In genomic region chr13:30617315-30618185, GRCh38 we compare ENCODE assay signal across 1 cellular context.
TF ChIP-seq lines count a peak whose summit lies in the region.

Gene USPL1 (plus strand): TSS chr13:30617920. CDS start chr13:30621141, 3,221 bp downstream.

TF ChIP-seq in HepG2, 621 proteins besides CTCF, POLR2A, EP300 and RAD21 (continued from another document and continues in another):
- TF ChIP-seq ZNF431 (CRISPR knock-in tag; IDR thresholded peaks at IDR 0.05; ENCODE audit: borderline replicate concordance, low read depth) = peak; percentile 88
- peak; percentile 87 for TF ChIP-seq ZMYM2 (CRISPR knock-in tag; IDR thresholded peaks at IDR 0.05)
- no peak; the same call in 1 of the 2 replicates for TF ChIP-seq NR2F2 (IDR thresholded peaks at IDR 0.05; ENCODE audit: borderline replicate concordance, low read depth)
- peak; percentile 93 for TF ChIP-seq ZNF737 (CRISPR knock-in tag; IDR thresholded peaks at IDR 0.05; ENCODE audit: borderline replicate concordance)
- peak; percentile 88 for TF ChIP-seq ESRRA (CRISPR knock-in tag; IDR thresholded peaks at IDR 0.05; ENCODE audit: low read depth)
- TF ChIP-seq RFXAP (CRISPR knock-in tag; IDR thresholded peaks at IDR 0.05; ENCODE audit: borderline replicate concordance) = peak; percentile 96
- peak; percentile 35; the same call in 1 of the 2 replicates for TF ChIP-seq HNF1A (IDR thresholded peaks at IDR 0.05; ENCODE audit: low read depth)
- TF ChIP-seq HNF1A (CRISPR knock-in tag; IDR thresholded peaks at IDR 0.05; ENCODE audit: borderline replicate concordance) = peak; percentile 94
- TF ChIP-seq ZNF326 (CRISPR knock-in tag; IDR thresholded peaks at IDR 0.05; ENCODE audit: borderline replicate concordance) = no peak
- peak; percentile 75; the same call in 1 of the 2 replicates for TF ChIP-seq ZSCAN22 (CRISPR knock-in tag; IDR thresholded peaks at IDR 0.05)
- peak; percentile 73; the same call in 1 of the 2 replicates for TF ChIP-seq MLXIP (CRISPR knock-in tag; IDR thresholded peaks at IDR 0.05; ENCODE audit: borderline replicate concordance)
- TF ChIP-seq SP2 (CRISPR knock-in tag; IDR thresholded peaks at IDR 0.05) = peak; percentile 71
- peak; percentile 93; the same call in 1 of the 2 replicates for TF ChIP-seq ZNF354B (CRISPR knock-in tag; IDR thresholded peaks at IDR 0.05)
- TF ChIP-seq ZBTB7A (CRISPR knock-in tag; IDR thresholded peaks at IDR 0.05) = peak; percentile 52; the same call in 1 of the 2 replicates
- peak; percentile 72; the same call in 1 of the 2 replicates for TF ChIP-seq ZNF143 (CRISPR knock-in tag; IDR thresholded peaks at IDR 0.05)
- peak; percentile 97 for TF ChIP-seq HNRNPLL (IDR thresholded peaks at IDR 0.05; ENCODE audit: low read depth, low read length, poor library complexity, severe bottlenecking)
- TF ChIP-seq SRSF4 (IDR thresholded peaks at IDR 0.05; ENCODE audit: low read depth, low read length, poor library complexity, severe bottlenecking) = no peak
- TF ChIP-seq AGO1 (IDR thresholded peaks at IDR 0.05; ENCODE audit: low read depth, low read length, poor library complexity, severe bottlenecking) = no peak
- TF ChIP-seq RERE (CRISPR knock-in tag; IDR thresholded peaks at IDR 0.05; ENCODE audit: low read depth) = peak; percentile 78; the same call in 1 of the 2 replicates
- TF ChIP-seq ZNF251 (CRISPR knock-in tag; IDR thresholded peaks at IDR 0.05) = peak; percentile 92; the same call in 1 of the 2 replicates
- TF ChIP-seq ZNF639 (CRISPR knock-in tag; conservative IDR thresholded peaks at IDR 0.05) = peak; percentile 96
- peak; percentile 77 for TF ChIP-seq ETV6 (CRISPR knock-in tag; conservative IDR thresholded peaks at IDR 0.05)
- peak; percentile 94 for TF ChIP-seq HOXA9 (CRISPR knock-in tag; IDR thresholded peaks at IDR 0.05; ENCODE audit: borderline replicate concordance)
- peak; percentile 64 for TF ChIP-seq ZNF777 (CRISPR knock-in tag; IDR thresholded peaks at IDR 0.05)
- no peak for TF ChIP-seq FLYWCH1 (CRISPR knock-in tag; IDR thresholded peaks at IDR 0.05)
- peak; percentile 98 for TF ChIP-seq PHF20 (CRISPR knock-in tag; IDR thresholded peaks at IDR 0.05)
- TF ChIP-seq NRL (CRISPR knock-in tag; IDR thresholded peaks at IDR 0.05; ENCODE audit: borderline replicate concordance) = peak; percentile 85
- peak; percentile 92; the same call in 1 of the 2 replicates for TF ChIP-seq KAT7 (CRISPR knock-in tag; IDR thresholded peaks at IDR 0.05; ENCODE audit: borderline replicate concordance)
- peak; percentile 95 for TF ChIP-seq ZNF883 (CRISPR knock-in tag; IDR thresholded peaks at IDR 0.05; ENCODE audit: not compliant biosample characterization)
- TF ChIP-seq E2F1 (CRISPR knock-in tag; IDR thresholded peaks at IDR 0.05) = peak; percentile 86
- no peak for TF ChIP-seq ZNF775 (CRISPR knock-in tag; IDR thresholded peaks at IDR 0.05; ENCODE audit: borderline replicate concordance)
- no peak; the same call in 1 of the 2 replicates for TF ChIP-seq ZNF333 (CRISPR knock-in tag; IDR thresholded peaks at IDR 0.05; ENCODE audit: borderline replicate concordance)
- peak; percentile 96 for TF ChIP-seq ZNF580 (CRISPR knock-in tag; IDR thresholded peaks at IDR 0.05; ENCODE audit: borderline replicate concordance, low read depth)
- TF ChIP-seq ZNF570 (CRISPR knock-in tag; IDR thresholded peaks at IDR 0.05; ENCODE audit: borderline replicate concordance) = peak; percentile 82; the same call in 1 of the 2 replicates
- TF ChIP-seq TP53 (CRISPR knock-in tag; conservative IDR thresholded peaks at IDR 0.05) = no peak; the same call in 1 of the 2 replicates
- TF ChIP-seq ZKSCAN8 (CRISPR knock-in tag; IDR thresholded peaks at IDR 0.05; ENCODE audit: borderline replicate concordance) = peak; percentile 97; the same call in 1 of the 2 replicates
- peak; percentile 99 for TF ChIP-seq MYC (CRISPR knock-in tag; IDR thresholded peaks at IDR 0.05; ENCODE audit: borderline replicate concordance)
- TF ChIP-seq ZNF468 (CRISPR knock-in tag; IDR thresholded peaks at IDR 0.05) = 0 out of 2 replicates have a peak, but pooled peaks have one; percentile 62
- peak; percentile 99 for TF ChIP-seq RBFOX2 (IDR thresholded peaks at IDR 0.05; ENCODE audit: low read depth, low read length)
- 0 out of 2 replicates have a peak, but pooled peaks have one; percentile 31 for TF ChIP-seq CEBPB (IDR thresholded peaks at IDR 0.05; ENCODE audit: borderline replicate concordance, low read depth, low read length)
- peak; percentile 52 for TF ChIP-seq TAF15 (IDR thresholded peaks at IDR 0.05; ENCODE audit: low read depth, low read length, poor library complexity, severe bottlenecking)
- TF ChIP-seq TRIM22 (IDR thresholded peaks at IDR 0.05) = no peak
- TF ChIP-seq ZNF260 (CRISPR knock-in tag; IDR thresholded peaks at IDR 0.05; ENCODE audit: borderline replicate concordance, low read depth) = no peak
